18 cellular contexts compared by ENCODE assay signal in the genomic region with DNA sequence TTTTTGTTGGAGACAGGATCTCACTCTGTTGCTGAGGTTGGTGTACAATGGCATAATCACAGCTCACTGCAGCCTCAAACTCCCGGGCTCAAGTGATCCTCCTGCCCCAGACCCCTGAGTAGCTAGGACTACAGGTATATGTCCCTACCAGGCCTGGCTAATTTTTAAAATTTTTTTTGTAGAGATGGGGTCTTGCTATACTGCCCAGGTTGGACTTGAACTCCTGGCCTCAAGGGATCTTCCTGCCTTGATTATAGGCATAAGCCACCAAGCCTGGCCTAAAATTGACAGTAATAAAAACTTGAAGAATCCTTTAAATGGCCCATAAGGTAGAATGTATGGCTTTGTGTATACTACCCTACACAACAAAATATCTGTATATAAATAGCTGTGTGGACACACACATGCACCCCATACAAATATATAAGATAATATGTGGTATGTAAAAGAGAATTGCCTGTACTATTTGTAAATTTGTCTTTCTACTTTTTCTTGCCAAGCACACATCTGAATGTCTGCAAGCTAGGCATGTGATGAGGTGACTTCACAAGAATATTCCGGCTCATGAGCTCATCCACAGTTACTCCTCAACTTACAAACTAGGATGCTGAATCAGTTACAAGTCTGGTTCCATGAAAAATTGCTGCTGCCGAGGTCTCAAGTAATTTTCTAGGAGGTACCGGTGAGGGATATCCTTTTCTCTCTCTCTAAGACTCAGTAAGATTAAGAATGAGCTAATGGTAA. TPM values are rescaled to one million over a fixed set of nuclear protein-coding genes. Genes with fewer than 3 reads are reported as not detected.
A peak's percentile ranks its signal among the peaks of the same experiment; 100 is the strongest.
DNase-seq lines count a peak whose midpoint lies in the region; ATAC-seq, FAIRE-seq and TF ChIP-seq lines count a peak whose summit lies in the region.
"Had no signal": no experiment of that assay in that cellular context is flagged by ENCODE, and none has a peak within 500 bp of the region (broad histone marks: within the 10 kb centered on the region; RNA-seq: fewer than 3 reads in every experiment).

No MANE protein-coding gene starts in this region.

- H3K36me3 ChIP-seq in K562 (ENCODE audit: control insufficient read depth, insufficient read depth, low read length) (peaks cover 82% of the 10 kb centered on the region), psoas muscle (ENCODE audit: insufficient read depth in 1 of 2, low read depth in 1 of 2) (peaks cover 25 to 96% of the 10 kb centered on the region in 2 donors), suprapubic skin (peaks cover 87% of the 10 kb centered on the region)

- CTCF ChIA-PET in K562 (lab: Yijun Ruan, JAX; ENCODE audit: low intra/inter-chr PET ratio) (no interaction called here), RWPE1 (lab: Yijun Ruan, JAX) (interaction anchor here (0.6 to 1.4 kb wide), 3 partner anchors 29 to 156 kb away, joined by 3 to 4 read pairs (median 3); no protein-coding TSS in a partner anchor)

- TF ChIP-seq CTCF in K562 (IDR thresholded peaks at IDR 0.05 in 2 of 3, conservative IDR thresholded peaks at IDR 0.05 in 1 of 3; ENCODE audit: insufficient read depth in 2 of 3, low read depth in 1 of 3, low read length in 3 of 3) (no peak), psoas muscle (IDR thresholded peaks at IDR 0.05) (no peak), RWPE1 (conservative IDR thresholded peaks at IDR 0.05; ENCODE audit: low read depth) (no peak), suprapubic skin (IDR thresholded peaks at IDR 0.05) (no peak)

- H4K20me1 ChIP-seq in K562 (replicated peaks; ENCODE audit: control insufficient read depth, insufficient read depth, low read length): no peaks in the 10 kb centered on the region

- no peak for DNase-seq in K562 (ENCODE audit: extremely low read depth in 1 of 4, low spot score in 3 of 4)
- peak; percentile 30 for DNase-seq in fibroblast of peridontal ligament (ENCODE audit: extremely low read depth)
- no peak for DNase-seq in psoas muscle
- DNase-seq in RWPE1 (ENCODE audit: low spot score): no peak
- DNase-seq in suprapubic skin (ENCODE audit: low spot score in 2 of 2): no peak
- DNase-seq in NCI-H1048 (lab: John Stamatoyannopoulos, UW): no peak
- DNase-seq: CD8-positive, alpha-beta T cell; COR-L47; DMS153; DND-41; GDM1; HCEC 1CT had no signal

- ATAC-seq in K562: no peak
- ATAC-seq in psoas muscle: peak; percentile 48 to 70 (median 68)
- ATAC-seq in HG03520 (IDR thresholded peaks at IDR 0.05; ENCODE audit: unreplicated experiment): no peak
- ATAC-seq: A549; CD8-positive, alpha-beta T cell had no signal

- H2AFZ ChIP-seq in K562 (ENCODE audit: low read depth, low read length): no peak overlapping the region

- H3K27ac ChIP-seq in K562 (ENCODE audit: extremely low read depth, low read depth, low read length): no peak overlapping the region
- peak overlapping the region; percentile 86 for H3K27ac ChIP-seq in psoas muscle
- peak overlapping the region; percentile 25 for H3K27ac ChIP-seq in temporal lobe (ENCODE audit: low read depth, low read length)
- H3K27ac ChIP-seq in RWPE1: no peak overlapping the region
- H3K27ac ChIP-seq in suprapubic skin: no peak overlapping the region
- H3K27ac ChIP-seq: A549 had no signal

- POLR2A ChIA-PET in K562 (lab: Yijun Ruan, JAX) (interaction anchor here (0.7 to 1.4 kb wide), 6 partner anchors 14 to 166 kb away, joined by 3 to 4 read pairs (median 4); no protein-coding TSS in a partner anchor), RWPE1 (lab: Yijun Ruan, JAX; ENCODE audit: low non-redundant PET) (no interaction called here)

- 0 out of 5 replicates have a peak, but pooled peaks cover 0 to 3% of the 10 kb centered on the region in 2 experiments for H3K4me1 ChIP-seq in K562 (replicated peaks in 1 of 2; ENCODE audit: control insufficient read depth in 2 of 2, insufficient read depth in 2 of 2, low read length in 2 of 2)
- H3K4me1 ChIP-seq in psoas muscle: peaks cover 38% of the 10 kb centered on the region
- no peaks in the 10 kb centered on the region for H3K4me1 ChIP-seq in suprapubic skin

- no peak for TF ChIP-seq POLR2A in K562 (conservative IDR thresholded peaks at IDR 0.05)
- no peak for TF ChIP-seq POLR2A in suprapubic skin (IDR thresholded peaks at IDR 0.05)

- no peak for TF ChIP-seq EP300 in K562 (IDR thresholded peaks at IDR 0.05; ENCODE audit: low read length)
- no peak for TF ChIP-seq EP300 in suprapubic skin (IDR thresholded peaks at IDR 0.05)

- H3K9me3 ChIP-seq in K562 (replicated peaks; ENCODE audit: control insufficient read depth, insufficient read depth, low read depth, low read length) (no peaks in the 10 kb centered on the region), psoas muscle (no peaks in the 10 kb centered on the region), suprapubic skin (no peaks in the 10 kb centered on the region)
- H3K9me3 ChIP-seq: A549 had no signal

- H3K27me3 ChIP-seq in K562 (ENCODE audit: control insufficient read depth in 2 of 2, insufficient read depth in 2 of 2, low read length in 2 of 2) (no peaks in the 10 kb centered on the region), psoas muscle (ENCODE audit: insufficient read depth in 3 of 3, low read length in 2 of 3) (no peaks in the 10 kb centered on the region), suprapubic skin (no peaks in the 10 kb centered on the region)

- 90% methylated on average over 4 of the region's 4 CpGs for WGBS in K562 (ENCODE audit: insufficient coverage, low coverage, missing lambda C conversion rate)
- WGBS in psoas muscle, 3 donors: 51 to 90% (median 57%) methylated on average over 4 of the region's 4 CpGs
- 79% methylated on average over 4 of the region's 4 CpGs for WGBS in suprapubic skin

- H3K4me3 ChIP-seq in K562 (no peak overlapping the region), psoas muscle (no peak overlapping the region), suprapubic skin (no peak overlapping the region)
- H3K4me3 ChIP-seq: A549 had no signal

- intact Hi-C loops in K562 (cut with micrococcal nuclease): no loop called here
- intact Hi-C loops in psoas muscle (cut with DNase I): loop anchor here (5.0 kb wide), 2 partner anchors 75 to 155 kb away; a partner anchor contains a TSS

- no peaks in the 10 kb centered on the region for H3K79me2 ChIP-seq in K562 (ENCODE audit: control insufficient read depth, insufficient read depth, low read length)

- in situ Hi-C loops in K562 (cut with MboI): no loop called here

- no peak overlapping the region for H3K4me2 ChIP-seq in K562 (ENCODE audit: insufficient read depth, low read length)
- H3K4me2 ChIP-seq: A549 had no signal

- H3K9ac ChIP-seq in K562 (ENCODE audit: insufficient read depth in 1 of 2, low read depth in 2 of 2, low read length in 2 of 2): no peak overlapping the region

- no peak for TF ChIP-seq RAD21 in K562 (CRISPR knock-in tag; conservative IDR thresholded peaks at IDR 0.05 in 1 of 2, IDR thresholded peaks at IDR 0.05 in 1 of 2)

- FAIRE-seq in K562 (lab: Jason Lieb, UNC): no peak
- FAIRE-seq: A549, D721Med, GM12892, GM19239 had no signal

- BruUV-seq in K562 (replicated peaks; lab: Mats Ljungman, UMichigan): no TSS peak

- H3K9me1 ChIP-seq in K562 (ENCODE audit: control insufficient read depth, insufficient read depth, low read length): no peaks in the 10 kb centered on the region

TF ChIP-seq in K562, 482 proteins besides CTCF, POLR2A, EP300 and RAD21 (continues in another document):
- TF ChIP-seq ZNF121 (CRISPR knock-in tag; conservative IDR thresholded peaks at IDR 0.05): peak; percentile 55

RNA-seq across cellular contexts. Expression of a gene that starts 26.6 kb away (rescaled TPM):
- total RNA-seq in K562 (2011; cell fraction: chromatin; rRNA removed; ENCODE audit: low replicate concordance): 123 and 132 TPM in 2 replicates
- 73.2 and 88.4 TPM in 2 replicates for total RNA-seq in K562 (2011; cell fraction: nucleolus; rRNA removed)
- 85.6 and 96.2 TPM in 2 replicates for total RNA-seq in K562 (2011; cell fraction: nucleoplasm; rRNA removed)
- 32.5 and 32.8 TPM in 2 replicates for total RNA-seq in K562 (2014; rRNA removed)
- total RNA-seq in K562 (2014; rRNA removed; fragmentation: Illumina TruSeq; extraction: Trizol): 24.0 and 25.5 TPM in 2 replicates
- 24.8 and 26.7 TPM in 2 replicates for total RNA-seq in K562 (2015; rRNA removed; fragmentation: Illumina TruSeq; extraction: Trizol)
- total RNA-seq in K562 (2021): 37.0 TPM in 2 replicates
- polyA plus RNA-seq in K562 (2011; rRNA removed): 19.0 and 22.9 TPM in 2 replicates
- 14.9 and 16.1 TPM in 2 replicates for polyA plus RNA-seq in K562 (2011; cell fraction: cytosol; rRNA removed)
- 28.0 and 28.6 TPM in 2 replicates for polyA plus RNA-seq in K562 (2011; cell fraction: nucleus; rRNA removed)
- polyA plus RNA-seq in K562 (2012): 15.5 and 16.9 TPM in 2 replicates
- polyA plus RNA-seq in K562 (2014; fragmentation: Illumina TruSeq; extraction: Trizol): 28.4 and 33.1 TPM in 2 replicates
- polyA plus RNA-seq in K562 (2014; fragmentation: Nextera tagmentation; extraction: Ambion mirVana): 10 to 100 TPM; 14.9 to 28.8 TPM
- polyA plus RNA-seq in K562 (2014; rRNA removed): 20.2 and 21.2 TPM in 2 replicates
- 65.0 and 86.0 TPM in 2 replicates for polyA minus RNA-seq in K562 (2011; rRNA and poly(A)+ RNA removed)
- polyA minus RNA-seq in K562 (2011; cell fraction: cytosol; rRNA and poly(A)+ RNA removed): 34.2 and 43.2 TPM in 2 replicates
- polyA minus RNA-seq in K562 (2011; cell fraction: nucleus; rRNA and poly(A)+ RNA removed): 46.7 and 67.6 TPM in 2 replicates
- total RNA-seq in psoas muscle: 10 to 100 TPM; 11.8 to 16.5 (median 14.1) TPM
- polyA plus RNA-seq in psoas muscle: 10 to 100 TPM in 1 of 3 donors, 1 to 10 TPM in 2; 5.2 to 14.2 (median 8.9) TPM
- 39.6 TPM for total RNA-seq in temporal lobe
- 10 to 100 TPM in 3 of 4 donors, 1 to 10 TPM in 1; 9.7 to 18.3 (median 12.8) TPM for total RNA-seq in suprapubic skin

RNA-seq across cellular contexts. Expression of a gene that starts 30.9 kb away (rescaled TPM):
- 362 and 686 TPM in 2 replicates for total RNA-seq in K562 (2011; cell fraction: chromatin; rRNA removed; ENCODE audit: low replicate concordance)
- total RNA-seq in K562 (2011; cell fraction: nucleolus; rRNA removed): 441 and 473 TPM in 2 replicates
- 774 and 1,438 TPM in 2 replicates for total RNA-seq in K562 (2011; cell fraction: nucleoplasm; rRNA removed)
- total RNA-seq in K562 (2014; rRNA removed): 2,880 and 3,475 TPM in 2 replicates
- 5,944 and 6,754 TPM in 2 replicates for total RNA-seq in K562 (2014; rRNA removed; fragmentation: Illumina TruSeq; extraction: Trizol)
- 6,744 and 6,794 TPM in 2 replicates for total RNA-seq in K562 (2015; rRNA removed; fragmentation: Illumina TruSeq; extraction: Trizol)
- total RNA-seq in K562 (2021): 2,044 and 2,299 TPM in 2 replicates
- 5,671 and 6,768 TPM in 2 replicates for polyA plus RNA-seq in K562 (2011; rRNA removed)
- polyA plus RNA-seq in K562 (2011; cell fraction: cytosol; rRNA removed): 3,757 and 6,743 TPM in 2 replicates
- polyA plus RNA-seq in K562 (2011; cell fraction: nucleus; rRNA removed): 766 and 1,619 TPM in 2 replicates
- polyA plus RNA-seq in K562 (2012): 4,810 and 5,215 TPM in 2 replicates
- polyA plus RNA-seq in K562 (2014; fragmentation: Illumina TruSeq; extraction: Trizol): 6,207 and 7,307 TPM in 2 replicates
- polyA plus RNA-seq in K562 (2014; fragmentation: Nextera tagmentation; extraction: Ambion mirVana): 1,000 to 10,000 TPM; 1,947 to 2,307 TPM
- polyA plus RNA-seq in K562 (2014; rRNA removed): 5,755 and 6,708 TPM in 2 replicates
- polyA minus RNA-seq in K562 (2011; rRNA and poly(A)+ RNA removed): 2,288 and 2,688 TPM in 2 replicates
- polyA minus RNA-seq in K562 (2011; cell fraction: cytosol; rRNA and poly(A)+ RNA removed): 817 and 998 TPM in 2 replicates
- 229 and 608 TPM in 2 replicates for polyA minus RNA-seq in K562 (2011; cell fraction: nucleus; rRNA and poly(A)+ RNA removed)
- 1,000 to 10,000 TPM in 3 of 4 donors, 100 to 1,000 TPM in 1; 980 to 1,456 (median 1,110) TPM for total RNA-seq in psoas muscle
- polyA plus RNA-seq in psoas muscle: 1,000 to 10,000 TPM; 2,584 to 4,077 (median 3,663) TPM
- total RNA-seq in temporal lobe: 3,098 TPM
- total RNA-seq in suprapubic skin: 1,000 to 10,000 TPM; 1,912 to 3,227 (median 3,162) TPM

Comparison
In these comparisons a context has a peak if more than half of its experiments do, and no peak if none do; other contexts are left out.
1. ATAC-seq: peak in psoas muscle (4 of 4); none in K562 (single experiment) and HG03520 (single experiment).
2. H3K27ac ChIP-seq: peak in psoas muscle (single experiment) and temporal lobe (single experiment); none in K562 (single experiment), RWPE1 (single experiment) and suprapubic skin (single experiment).